ENCODE assay signal across 31 cellular contexts in the genomic region with DNA sequence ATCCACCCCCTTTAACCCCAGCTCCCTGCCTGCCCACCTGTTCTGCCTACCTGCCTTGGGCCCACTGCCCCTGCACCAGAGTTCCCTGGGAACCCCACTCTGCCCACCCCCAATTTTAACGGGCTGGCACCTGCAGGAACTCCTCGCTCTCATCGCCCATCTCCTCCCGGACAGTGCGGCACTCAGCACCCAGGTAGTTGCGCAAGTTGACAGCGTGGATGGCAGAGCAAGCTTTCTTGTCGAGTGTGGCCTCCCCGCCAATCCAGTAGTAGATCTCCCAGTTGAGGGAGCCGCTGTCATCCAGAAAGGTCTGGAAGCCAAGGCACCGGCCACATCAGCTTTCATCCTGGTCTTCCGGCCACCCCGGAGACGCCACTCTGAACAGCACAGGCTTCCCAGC.
"Had no signal": no experiment of that assay in that cellular context is flagged by ENCODE, and none has a peak within 500 bp of the region (broad histone marks: within the 10 kb centered on the region; RNA-seq: fewer than 3 reads in every experiment).

No MANE protein-coding gene starts in this region.

- H3K4me3 ChIP-seq: body of pancreas, colonic mucosa, gastroesophageal sphincter, hepatocyte, left ventricle myocardium inferior, lung, mucosa of descending colon, skin epidermis, thoracic aorta, upper lobe of left lung had no signal

- H2AFZ ChIP-seq: hepatocyte had no signal

- H3K4me1 ChIP-seq: colonic mucosa had no signal

- H3K9me3 ChIP-seq: body of pancreas, colonic mucosa, gastroesophageal sphincter, left ventricle myocardium inferior, mucosa of descending colon, thoracic aorta, upper lobe of left lung had no signal

- H3K27ac ChIP-seq: body of pancreas, colonic mucosa, gastroesophageal sphincter, hepatocyte, left ventricle myocardium inferior, skin epidermis, thoracic aorta, upper lobe of left lung, VCaP had no signal

- H3K4me2 ChIP-seq: hepatocyte had no signal

- H3K36me3 Mint-ChIP-seq: activated naive CD8-positive, alpha-beta T cell had no signal

- H3K27me3 Mint-ChIP-seq: activated naive CD8-positive, alpha-beta T cell; natural killer cell treated with Interleukin-12 subunit alpha and Interleukin-12 subunit beta and Interleukin-15 and Interleukin-18, amount 100 ng/mL, for 72 hours; stimulated activated naive CD8-positive, alpha-beta T cell treated with anti-CD3 and anti-CD28 coated beads, Interleukin-15, Interleukin-2, amounts not matched to agents 100 ng/mL and 50 ng/mL, for 24 hours had no signal

- H3K27ac Mint-ChIP-seq: activated naive CD8-positive, alpha-beta T cell; natural killer cell treated with Interleukin-12 subunit alpha and Interleukin-12 subunit beta and Interleukin-15 and Interleukin-18, amount 100 ng/mL, for 72 hours; stimulated activated naive CD8-positive, alpha-beta T cell treated with anti-CD3 and anti-CD28 coated beads, Interleukin-15, Interleukin-2, amounts not matched to agents 100 ng/mL and 50 ng/mL, for 24 hours had no signal

- H3K4me3 Mint-ChIP-seq: activated naive CD8-positive, alpha-beta T cell; natural killer cell treated with Interleukin-12 subunit alpha and Interleukin-12 subunit beta and Interleukin-15 and Interleukin-18, amount 100 ng/mL, for 72 hours; stimulated activated naive CD8-positive, alpha-beta T cell treated with anti-CD3 and anti-CD28 coated beads, Interleukin-15, Interleukin-2, amounts not matched to agents 100 ng/mL and 50 ng/mL, for 24 hours had no signal

- FAIRE-seq: endothelial cell of umbilical vein, TTC549 had no signal

- DNase-seq: activated CD4-positive, alpha-beta T cell treated with anti-CD3 and anti-CD28 coated beads for 48 hours; activated CD4-positive, alpha-beta T cell treated with anti-CD3 and anti-CD28 coated beads, Interleukin-2, amount 50 U/mL, for 48 hours; activated CD8-positive, alpha-beta memory T cell treated with anti-CD3 and anti-CD28 coated beads for 24 hours; activated effector memory CD4-positive, alpha-beta T cell treated with Interleukin-2 at 50 U/mL for 16 hours; activated naive CD4-positive, alpha-beta T cell treated with Interleukin-2 at 50 U/mL for 16 hours; aorta; cerebellar nuclear complex; effector CD8-positive, alpha-beta T cell; islet precursor cell; left ventricle myocardium inferior; posterior cingulate gyrus; stimulated activated CD4-positive, alpha-beta T cell treated with anti-CD3 and anti-CD28 coated beads, Interleukin-12 subunit alpha, Interleukin-12 subunit beta, amount 100 ng/mL, for 4 hours; stimulated activated CD4-positive, alpha-beta T cell treated with anti-CD3 and anti-CD28 coated beads, Interleukin-4, amount 100 ng/mL, for 1 hour; T-helper 9 cell; upper lobe of left lung had no signal

- H3K9me3 Mint-ChIP-seq: natural killer cell treated with Interleukin-12 subunit alpha and Interleukin-12 subunit beta and Interleukin-15 and Interleukin-18, amount 100 ng/mL, for 72 hours; stimulated activated naive CD8-positive, alpha-beta T cell treated with anti-CD3 and anti-CD28 coated beads, Interleukin-15, Interleukin-2, amounts not matched to agents 100 ng/mL and 50 ng/mL, for 24 hours had no signal

- ATAC-seq: activated CD4-positive, CD25-positive, alpha-beta regulatory T cell treated with anti-CD3 and anti-CD28 coated beads, Interleukin-2, amount 50 U/mL, for 24 hours; gastroesophageal sphincter; natural killer cell treated with Interleukin-12 subunit alpha and Interleukin-12 subunit beta and Interleukin-15 and Interleukin-18, amount 100 ng/mL, for 72 hours; sciatic nerve had no signal

- H3K27me3 ChIP-seq: body of pancreas, colonic mucosa, gastroesophageal sphincter, hepatocyte, upper lobe of left lung had no signal
